Comparison of ENCODE assay signal across 8 cellular contexts in genomic region chr15:36579792-36580431, GRCh38. TPM values are rescaled to one million over a fixed set of nuclear protein-coding genes. Genes with fewer than 3 reads are reported as not detected.
DNase-seq lines count a peak whose midpoint lies in the region; ATAC-seq, FAIRE-seq and TF ChIP-seq lines count a peak whose summit lies in the region.

No MANE protein-coding gene starts in this region.

- H3K27ac ChIP-seq in MM.1S (ENCODE audit: low read length) (peak overlapping the region; percentile 88; the same call in 1 of the 2 replicates), small intestine (ENCODE audit: low read depth in 1 of 2, low read length in 1 of 2) (peak overlapping the region; percentile 28 to 98)

- peaks cover 7% of the 10 kb centered on the region for H3K27me3 Mint-ChIP-seq in activated naive CD8-positive, alpha-beta T cell treated with anti-CD3 and anti-CD28 coated beads, Interleukin-2, amount 50 U/mL, for 24 hours

- no peaks in the 10 kb centered on the region for H4K20me1 ChIP-seq in MM.1S (ENCODE audit: insufficient read depth, low read length)

- peaks cover 9% of the 10 kb centered on the region; the same call in 1 of the 2 replicates for H3K79me2 ChIP-seq in MM.1S (ENCODE audit: low read length)

- 36 to 48% (median 45%) methylated on average over 17 of the region's 17 CpGs for WGBS in small intestine, 3 donors

- peak; percentile 11 for DNase-seq in GM12891 (ENCODE audit: insufficient read length, low spot score)
- DNase-seq in MM.1S: peak; percentile 33
- DNase-seq in activated naive CD8-positive, alpha-beta T cell treated with anti-CD3 and anti-CD28 coated beads, Interleukin-2, amount 50 U/mL, for 24 hours: peak; percentile 29
- no peak for DNase-seq in small intestine
- DNase-seq in NCI-H1694 treated with DMSO at 0.1 percent for 48 hours (lab: John Stamatoyannopoulos, UW): no peak
- no peak for DNase-seq in NCI-H2171 treated with DMSO at 0.1 percent for 48 hours (lab: John Stamatoyannopoulos, UW)

- H2AFZ ChIP-seq in MM.1S (ENCODE audit: low read length): peak overlapping the region; percentile 97

- H3K4me1 Mint-ChIP-seq in activated naive CD8-positive, alpha-beta T cell treated with anti-CD3 and anti-CD28 coated beads, Interleukin-2, amount 50 U/mL, for 24 hours: peaks cover 30% of the 10 kb centered on the region

- H3K9me3 ChIP-seq in MM.1S (replicated peaks; ENCODE audit: insufficient read depth, low read length) (no peaks in the 10 kb centered on the region), small intestine (ENCODE audit: control insufficient read depth, low read depth) (no peaks in the 10 kb centered on the region)

- H3K36me3 ChIP-seq in MM.1S (replicated peaks; ENCODE audit: insufficient read depth, low read length) (no peaks in the 10 kb centered on the region), small intestine (ENCODE audit: control insufficient read depth in 2 of 2, insufficient read depth in 2 of 2, low read length in 2 of 2) (no peaks in the 10 kb centered on the region)

- H3K4me2 ChIP-seq in MM.1S (ENCODE audit: low read depth, low read length): peak overlapping the region; percentile 69

- H3K9me3 Mint-ChIP-seq in activated naive CD8-positive, alpha-beta T cell treated with anti-CD3 and anti-CD28 coated beads, Interleukin-2, amount 50 U/mL, for 24 hours: no peaks in the 10 kb centered on the region

- no peaks in the 10 kb centered on the region for H3K9me2 ChIP-seq in MM.1S (replicated peaks; ENCODE audit: insufficient read depth, low read length)

- H3K4me3 ChIP-seq in MM.1S (ENCODE audit: low read length): peak overlapping the region; percentile 87
- peak overlapping the region; percentile 66 for H3K4me3 ChIP-seq in iPS-11a (ENCODE audit: low read depth, low read length)
- peak overlapping the region; percentile 58 for H3K4me3 ChIP-seq in small intestine (ENCODE audit: low read depth in 1 of 2, low read length in 2 of 2)

- H3K4me3 Mint-ChIP-seq in activated naive CD8-positive, alpha-beta T cell treated with anti-CD3 and anti-CD28 coated beads, Interleukin-2, amount 50 U/mL, for 24 hours: peak overlapping the region; percentile 85

- peaks cover 2% of the 10 kb centered on the region for H3K36me3 Mint-ChIP-seq in activated naive CD8-positive, alpha-beta T cell treated with anti-CD3 and anti-CD28 coated beads, Interleukin-2, amount 50 U/mL, for 24 hours (ENCODE audit: low read depth)

- peaks cover 9% of the 10 kb centered on the region; the same call in 1 of the 2 replicates for H3F3A ChIP-seq in MM.1S (ENCODE audit: insufficient read depth, low read length)

- peaks cover 13% of the 10 kb centered on the region; the same call in 1 of the 2 replicates for H3K4me1 ChIP-seq in MM.1S (ENCODE audit: low read length)
- peaks cover 2% of the 10 kb centered on the region in 2 donors for H3K4me1 ChIP-seq in small intestine (ENCODE audit: control insufficient read depth in 2 of 2, insufficient read depth in 1 of 2, low read depth in 1 of 2, low read length in 1 of 2)

- TF ChIP-seq CTCF in MM.1S (IDR thresholded peaks at IDR 0.05; ENCODE audit: low read length): no peak

- H3K27me3 ChIP-seq in MM.1S (replicated peaks; ENCODE audit: insufficient read depth, low read length) (no peaks in the 10 kb centered on the region), small intestine (ENCODE audit: control insufficient read depth in 2 of 2, insufficient read depth in 2 of 2, low read length in 2 of 2) (no peaks in the 10 kb centered on the region)

- peak overlapping the region; percentile 95 for H3K9ac ChIP-seq in MM.1S (ENCODE audit: low read length)

- TF ChIP-seq POLR2A in GM12891 (IDR thresholded peaks at IDR 0.05; ENCODE audit: low read depth, low read length): no peak

- FAIRE-seq in GM12891 (lab: Jason Lieb, UNC) (no peak), small intestine (lab: Jason Lieb, UNC) (no peak)

- H3K27ac Mint-ChIP-seq in activated naive CD8-positive, alpha-beta T cell treated with anti-CD3 and anti-CD28 coated beads, Interleukin-2, amount 50 U/mL, for 24 hours: peak overlapping the region; percentile 87

- ATAC-seq in GM21737 (IDR thresholded peaks at IDR 0.05; ENCODE audit: unreplicated experiment): peak; percentile 26
- ATAC-seq in activated naive CD8-positive, alpha-beta T cell treated with anti-CD3 and anti-CD28 coated beads, Interleukin-2, amount 50 U/mL, for 24 hours: peak; percentile 23

TF ChIP-seq in GM12891, 5 proteins besides CTCF, POLR2A, EP300 and RAD21:
- TF ChIP-seq SPI1 (IDR thresholded peaks at IDR 0.05; ENCODE audit: low read depth, low read length) (no peak), TAF1 (IDR thresholded peaks at IDR 0.05; ENCODE audit: low read depth, low read length) (no peak), PAX5 (IDR thresholded peaks at IDR 0.05; ENCODE audit: insufficient read depth, low read length, severe bottlenecking) (no peak), POU2F2 (IDR thresholded peaks at IDR 0.05; ENCODE audit: low read depth, low read length) (no peak), POLR2AphosphoS5 (IDR thresholded peaks at IDR 0.05; ENCODE audit: low read depth, low read length) (no peak)

RNA-seq across cellular contexts. Expression of gene CDIN1, which starts 0.5 kb away (rescaled TPM):
- polyA plus RNA-seq in GM12891 (2012; ENCODE audit: low read depth, missing spikeins): 2.8 TPM
- 10 to 100 TPM in 1 of 3 donors, 1 to 10 TPM in 2; 3.7 to 12.5 (median 6.5) TPM for polyA plus RNA-seq in small intestine

Comparison
In these comparisons a context has a peak if more than half of its experiments do, and no peak if none do; other contexts are left out.
1. DNase-seq: peak in GM12891 (single experiment), MM.1S (single experiment) and activated naive CD8-positive, alpha-beta T cell treated with anti-CD3 and anti-CD28 coated beads, Interleukin-2, amount 50 U/mL, for 24 hours (single experiment); none in small intestine (single experiment), NCI-H1694 treated with DMSO at 0.1 percent for 48 hours (single experiment) and NCI-H2171 treated with DMSO at 0.1 percent for 48 hours (single experiment).
2. Peak in every context shown above with its lines, with median percentiles within 50 percentile points of each other: H3K4me3 ChIP-seq.